ENCODE assay signal across 2 cellular contexts in the genomic region with DNA sequence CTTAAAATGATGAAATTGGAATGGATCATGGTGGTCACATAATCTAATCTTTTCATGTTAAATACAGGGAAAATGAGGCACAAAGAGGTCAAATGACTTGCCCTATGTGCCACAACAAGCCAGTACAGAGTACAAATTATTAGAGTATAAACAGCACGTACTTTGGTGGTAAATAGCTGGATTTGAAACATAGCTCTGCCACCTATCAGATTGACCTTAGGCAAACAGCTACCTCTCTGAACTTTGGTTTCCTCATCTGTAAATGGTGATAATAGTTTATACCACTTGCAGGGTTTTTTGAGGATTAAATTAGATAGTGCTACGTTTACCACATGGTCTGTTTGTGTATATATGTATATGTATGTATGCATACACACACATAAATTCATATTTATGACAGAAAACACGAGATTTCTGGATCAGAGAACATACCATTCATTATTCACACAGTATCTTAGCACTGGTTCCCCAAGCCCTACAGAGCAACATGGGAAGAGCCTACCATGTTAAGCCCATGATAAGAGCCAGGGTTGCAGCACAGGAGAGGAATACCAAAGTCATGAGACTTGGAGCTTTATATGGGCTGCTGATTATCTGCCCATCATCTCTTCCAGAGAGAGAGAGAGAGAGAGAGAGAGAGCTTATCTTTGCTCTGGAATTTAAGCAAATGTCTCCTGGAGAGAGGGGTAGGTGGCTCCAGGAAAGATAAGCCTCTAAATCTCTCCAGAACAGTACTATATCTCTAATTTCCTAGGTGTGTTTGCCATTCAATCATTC.
TF ChIP-seq lines count a peak whose summit lies in the region.

No MANE protein-coding gene starts in this region.

TF ChIP-seq in H1, 55 proteins besides CTCF, POLR2A, EP300 and RAD21 (continues in another document):
- TF ChIP-seq, protein P1, sequence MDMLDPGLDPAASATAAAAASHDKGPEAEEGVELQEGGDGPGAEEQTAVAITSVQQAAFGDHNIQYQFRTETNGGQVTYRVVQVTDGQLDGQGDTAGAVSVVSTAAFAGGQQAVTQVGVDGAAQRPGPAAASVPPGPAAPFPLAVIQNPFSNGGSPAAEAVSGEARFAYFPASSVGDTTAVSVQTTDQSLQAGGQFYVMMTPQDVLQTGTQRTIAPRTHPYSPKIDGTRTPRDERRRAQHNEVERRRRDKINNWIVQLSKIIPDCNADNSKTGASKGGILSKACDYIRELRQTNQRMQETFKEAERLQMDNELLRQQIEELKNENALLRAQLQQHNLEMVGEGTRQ (IDR thresholded peaks at IDR 0.05; ENCODE audit: low read length), result no peak
- TF ChIP-seq TAF7 (optimal IDR thresholded peaks at IDR 0.05; ENCODE audit: borderline replicate concordance, low read depth, low read length) (no peak), CHD2 (IDR thresholded peaks at IDR 0.05; ENCODE audit: low read length) (no peak), PHF8 (conservative IDR thresholded peaks at IDR 0.05; ENCODE audit: low read depth, low read length) (no peak), NRF1 (IDR thresholded peaks at IDR 0.05; ENCODE audit: low read depth, low read length) (no peak), SP4 (IDR thresholded peaks at IDR 0.05; ENCODE audit: low read length) (no peak), NANOG (IDR thresholded peaks at IDR 0.05; ENCODE audit: insufficient read depth, low read depth, low read length, poor library complexity, severe bottlenecking) (no peak), BACH1 (IDR thresholded peaks at IDR 0.05; ENCODE audit: low read length) (no peak), TAF1 (IDR thresholded peaks at IDR 0.05; ENCODE audit: low read depth, low read length) (no peak), CEBPB (IDR thresholded peaks at IDR 0.05; ENCODE audit: low read depth, low read length) (no peak), RFX5 (IDR thresholded peaks at IDR 0.05; ENCODE audit: borderline replicate concordance, low read depth, low read length) (no peak), BCL11A (IDR thresholded peaks at IDR 0.05; ENCODE audit: low read depth in 2 of 2, low read length in 2 of 2) (no peak), SRF (IDR thresholded peaks at IDR 0.05; ENCODE audit: low read depth, low read length) (no peak), RBBP5 (IDR thresholded peaks at IDR 0.05; ENCODE audit: borderline replicate concordance, low read depth, low read length) (no peak)
- TF ChIP-seq, protein P2, sequence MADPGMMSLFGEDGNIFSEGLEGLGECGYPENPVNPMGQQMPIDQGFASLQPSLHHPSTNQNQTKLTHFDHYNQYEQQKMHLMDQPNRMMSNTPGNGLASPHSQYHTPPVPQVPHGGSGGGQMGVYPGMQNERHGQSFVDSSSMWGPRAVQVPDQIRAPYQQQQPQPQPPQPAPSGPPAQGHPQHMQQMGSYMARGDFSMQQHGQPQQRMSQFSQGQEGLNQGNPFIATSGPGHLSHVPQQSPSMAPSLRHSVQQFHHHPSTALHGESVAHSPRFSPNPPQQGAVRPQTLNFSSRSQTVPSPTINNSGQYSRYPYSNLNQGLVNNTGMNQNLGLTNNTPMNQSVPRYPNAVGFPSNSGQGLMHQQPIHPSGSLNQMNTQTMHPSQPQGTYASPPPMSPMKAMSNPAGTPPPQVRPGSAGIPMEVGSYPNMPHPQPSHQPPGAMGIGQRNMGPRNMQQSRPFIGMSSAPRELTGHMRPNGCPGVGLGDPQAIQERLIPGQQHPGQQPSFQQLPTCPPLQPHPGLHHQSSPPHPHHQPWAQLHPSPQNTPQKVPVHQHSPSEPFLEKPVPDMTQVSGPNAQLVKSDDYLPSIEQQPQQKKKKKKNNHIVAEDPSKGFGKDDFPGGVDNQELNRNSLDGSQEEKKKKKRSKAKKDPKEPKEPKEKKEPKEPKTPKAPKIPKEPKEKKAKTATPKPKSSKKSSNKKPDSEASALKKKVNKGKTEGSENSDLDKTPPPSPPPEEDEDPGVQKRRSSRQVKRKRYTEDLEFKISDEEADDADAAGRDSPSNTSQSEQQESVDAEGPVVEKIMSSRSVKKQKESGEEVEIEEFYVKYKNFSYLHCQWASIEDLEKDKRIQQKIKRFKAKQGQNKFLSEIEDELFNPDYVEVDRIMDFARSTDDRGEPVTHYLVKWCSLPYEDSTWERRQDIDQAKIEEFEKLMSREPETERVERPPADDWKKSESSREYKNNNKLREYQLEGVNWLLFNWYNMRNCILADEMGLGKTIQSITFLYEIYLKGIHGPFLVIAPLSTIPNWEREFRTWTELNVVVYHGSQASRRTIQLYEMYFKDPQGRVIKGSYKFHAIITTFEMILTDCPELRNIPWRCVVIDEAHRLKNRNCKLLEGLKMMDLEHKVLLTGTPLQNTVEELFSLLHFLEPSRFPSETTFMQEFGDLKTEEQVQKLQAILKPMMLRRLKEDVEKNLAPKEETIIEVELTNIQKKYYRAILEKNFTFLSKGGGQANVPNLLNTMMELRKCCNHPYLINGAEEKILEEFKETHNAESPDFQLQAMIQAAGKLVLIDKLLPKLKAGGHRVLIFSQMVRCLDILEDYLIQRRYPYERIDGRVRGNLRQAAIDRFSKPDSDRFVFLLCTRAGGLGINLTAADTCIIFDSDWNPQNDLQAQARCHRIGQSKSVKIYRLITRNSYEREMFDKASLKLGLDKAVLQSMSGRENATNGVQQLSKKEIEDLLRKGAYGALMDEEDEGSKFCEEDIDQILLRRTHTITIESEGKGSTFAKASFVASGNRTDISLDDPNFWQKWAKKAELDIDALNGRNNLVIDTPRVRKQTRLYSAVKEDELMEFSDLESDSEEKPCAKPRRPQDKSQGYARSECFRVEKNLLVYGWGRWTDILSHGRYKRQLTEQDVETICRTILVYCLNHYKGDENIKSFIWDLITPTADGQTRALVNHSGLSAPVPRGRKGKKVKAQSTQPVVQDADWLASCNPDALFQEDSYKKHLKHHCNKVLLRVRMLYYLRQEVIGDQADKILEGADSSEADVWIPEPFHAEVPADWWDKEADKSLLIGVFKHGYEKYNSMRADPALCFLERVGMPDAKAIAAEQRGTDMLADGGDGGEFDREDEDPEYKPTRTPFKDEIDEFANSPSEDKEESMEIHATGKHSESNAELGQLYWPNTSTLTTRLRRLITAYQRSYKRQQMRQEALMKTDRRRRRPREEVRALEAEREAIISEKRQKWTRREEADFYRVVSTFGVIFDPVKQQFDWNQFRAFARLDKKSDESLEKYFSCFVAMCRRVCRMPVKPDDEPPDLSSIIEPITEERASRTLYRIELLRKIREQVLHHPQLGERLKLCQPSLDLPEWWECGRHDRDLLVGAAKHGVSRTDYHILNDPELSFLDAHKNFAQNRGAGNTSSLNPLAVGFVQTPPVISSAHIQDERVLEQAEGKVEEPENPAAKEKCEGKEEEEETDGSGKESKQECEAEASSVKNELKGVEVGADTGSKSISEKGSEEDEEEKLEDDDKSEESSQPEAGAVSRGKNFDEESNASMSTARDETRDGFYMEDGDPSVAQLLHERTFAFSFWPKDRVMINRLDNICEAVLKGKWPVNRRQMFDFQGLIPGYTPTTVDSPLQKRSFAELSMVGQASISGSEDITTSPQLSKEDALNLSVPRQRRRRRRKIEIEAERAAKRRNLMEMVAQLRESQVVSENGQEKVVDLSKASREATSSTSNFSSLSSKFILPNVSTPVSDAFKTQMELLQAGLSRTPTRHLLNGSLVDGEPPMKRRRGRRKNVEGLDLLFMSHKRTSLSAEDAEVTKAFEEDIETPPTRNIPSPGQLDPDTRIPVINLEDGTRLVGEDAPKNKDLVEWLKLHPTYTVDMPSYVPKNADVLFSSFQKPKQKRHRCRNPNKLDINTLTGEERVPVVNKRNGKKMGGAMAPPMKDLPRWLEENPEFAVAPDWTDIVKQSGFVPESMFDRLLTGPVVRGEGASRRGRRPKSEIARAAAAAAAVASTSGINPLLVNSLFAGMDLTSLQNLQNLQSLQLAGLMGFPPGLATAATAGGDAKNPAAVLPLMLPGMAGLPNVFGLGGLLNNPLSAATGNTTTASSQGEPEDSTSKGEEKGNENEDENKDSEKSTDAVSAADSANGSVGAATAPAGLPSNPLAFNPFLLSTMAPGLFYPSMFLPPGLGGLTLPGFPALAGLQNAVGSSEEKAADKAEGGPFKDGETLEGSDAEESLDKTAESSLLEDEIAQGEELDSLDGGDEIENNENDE (IDR thresholded peaks at IDR 0.05; ENCODE audit: insufficient replicate concordance, low read length), result no peak

TF ChIP-seq in GM12891, 5 proteins besides CTCF, POLR2A, EP300 and RAD21:
- TF ChIP-seq POU2F2 (IDR thresholded peaks at IDR 0.05; ENCODE audit: low read depth, low read length) (no peak), TAF1 (IDR thresholded peaks at IDR 0.05; ENCODE audit: low read depth, low read length) (no peak), PAX5 (IDR thresholded peaks at IDR 0.05; ENCODE audit: insufficient read depth, low read length, severe bottlenecking) (no peak), SPI1 (IDR thresholded peaks at IDR 0.05; ENCODE audit: low read depth, low read length) (no peak), POLR2AphosphoS5 (IDR thresholded peaks at IDR 0.05; ENCODE audit: low read depth, low read length) (no peak)
